In genomic region chr7:143391462-143392404, GRCh38 we compare ENCODE assay signal across 8 cellular contexts. TPM values are rescaled to one million over a fixed set of nuclear protein-coding genes. Genes with fewer than 3 reads are reported as not detected.
A peak's percentile ranks its signal among the peaks of the same experiment; 100 is the strongest.
DNase-seq lines count a peak whose midpoint lies in the region; ATAC-seq and TF ChIP-seq lines count a peak whose summit lies in the region.

No MANE protein-coding gene starts in this region.

- no peak overlapping the region for H3K4me3 Mint-ChIP-seq in activated naive CD4-positive, alpha-beta T cell treated with anti-CD3 and anti-CD28 coated beads, Interleukin-2, amount 10 ng/mL, durations not matched to agents 7 days and 5 days

- H3K36me3 ChIP-seq in vagina, result peaks cover 0 to 32% of the 10 kb centered on the region in 2 donors

- peak overlapping the region; percentile 86 for H3K27ac ChIP-seq in vagina

- no peaks in the 10 kb centered on the region for H3K9me3 ChIP-seq in vagina

- no peaks in the 10 kb centered on the region for H3K9me3 Mint-ChIP-seq in activated naive CD4-positive, alpha-beta T cell treated with anti-CD3 and anti-CD28 coated beads, Interleukin-2, amount 10 ng/mL, durations not matched to agents 7 days and 5 days
- H3K9me3 Mint-ChIP-seq in activated naive CD4-positive, alpha-beta T cell treated with anti-CD3 and anti-CD28 coated beads, Interleukin-2, amount 50 U/mL, for 72 hours, result no peaks in the 10 kb centered on the region

- H3K4me1 Mint-ChIP-seq in activated naive CD4-positive, alpha-beta T cell treated with anti-CD3 and anti-CD28 coated beads, Interleukin-2, amount 10 ng/mL, durations not matched to agents 7 days and 5 days, result peaks cover 21% of the 10 kb centered on the region

- peaks cover 37% of the 10 kb centered on the region for H3K4me1 ChIP-seq in vagina

- TF ChIP-seq CTCF in vagina (IDR thresholded peaks at IDR 0.05), result no peak

- TF ChIP-seq POLR2A in vagina (IDR thresholded peaks at IDR 0.05), result no peak

- peak overlapping the region; percentile 3 to 14 for H3K4me3 ChIP-seq in vagina

- H3K27me3 ChIP-seq in vagina, result no peaks in the 10 kb centered on the region

- peaks cover 42% of the 10 kb centered on the region for H3K36me3 Mint-ChIP-seq in activated naive CD4-positive, alpha-beta T cell treated with anti-CD3 and anti-CD28 coated beads, Interleukin-2, amount 10 ng/mL, durations not matched to agents 7 days and 5 days
- peaks cover 0 to 5% of the 10 kb centered on the region in 2 donors for H3K36me3 Mint-ChIP-seq in activated naive CD4-positive, alpha-beta T cell treated with anti-CD3 and anti-CD28 coated beads, Interleukin-2, amount 50 U/mL, for 72 hours

- peak overlapping the region; percentile 24 for H3K27ac Mint-ChIP-seq in activated naive CD4-positive, alpha-beta T cell treated with anti-CD3 and anti-CD28 coated beads, Interleukin-2, amount 10 ng/mL, durations not matched to agents 7 days and 5 days
- H3K27ac Mint-ChIP-seq in activated naive CD4-positive, alpha-beta T cell treated with anti-CD3 and anti-CD28 coated beads, Interleukin-2, amount 50 U/mL, for 72 hours, result no peak overlapping the region

- intact Hi-C loops in vagina (cut with DNase I), result loop anchor here (1.0 kb wide), 1 partner anchor 8 kb away; no protein-coding TSS in a partner anchor

- DNase-seq in activated naive CD4-positive, alpha-beta T cell treated with anti-CD3 and anti-CD28 coated beads, Interleukin-2, amount 10 ng/mL, durations not matched to agents 7 days and 5 days, result no peak
- no peak for DNase-seq in activated naive CD4-positive, alpha-beta T cell treated with anti-CD3 and anti-CD28 coated beads, Interleukin-2, amount 50 U/mL, for 72 hours (ENCODE audit: low spot score in 2 of 2)
- peak; percentile 60 for DNase-seq in fibroblast of gingiva (ENCODE audit: low read depth)
- DNase-seq in myocyte (ENCODE audit: low read depth), result peak; percentile 69
- DNase-seq in vagina (ENCODE audit: extremely low spot score in 2 of 2), result no peak
- no peak for DNase-seq in GM19240 (ENCODE audit: insufficient read length, low spot score)
- DNase-seq in T1000 (lab: John Stamatoyannopoulos, UW), result no peak

- H3K27me3 Mint-ChIP-seq in activated naive CD4-positive, alpha-beta T cell treated with anti-CD3 and anti-CD28 coated beads, Interleukin-2, amount 10 ng/mL, durations not matched to agents 7 days and 5 days, result no peaks in the 10 kb centered on the region

- ATAC-seq in activated naive CD4-positive, alpha-beta T cell treated with anti-CD3 and anti-CD28 coated beads, Interleukin-2, amount 50 U/mL, for 72 hours, result no peak
- no peak for ATAC-seq in HG03196 (IDR thresholded peaks at IDR 0.05; ENCODE audit: unreplicated experiment)

- CTCF ChIA-PET in activated naive CD4-positive, alpha-beta T cell treated with anti-CD3 and anti-CD28 coated beads, Interleukin-2, amount 10 ng/mL, durations not matched to agents 7 days and 5 days (lab: Charles Lee), result interaction anchor here (1.0 to 2.1 kb wide), 5 partner anchors 11 to 151 kb away, joined by 3 to 6 read pairs (median 3); no protein-coding TSS in a partner anchor

RNA-seq across cellular contexts. Expression of gene ZYX, which starts 10.6 kb away (rescaled TPM):
- 100 to 1,000 TPM in 1 of 2 donors, 10 to 100 TPM in 1; 75.9 to 146 TPM for total RNA-seq in activated naive CD4-positive, alpha-beta T cell treated with anti-CD3 and anti-CD28 coated beads, Interleukin-2, amount 50 U/mL, for 72 hours
- total RNA-seq in myocyte (80.1 and 82.6 TPM in 2 replicates), vagina (86.2 TPM)
- 322 TPM for polyA plus RNA-seq in myocyte (2012)

RNA-seq across cellular contexts. Expression of gene EPHA1, which starts 16.9 kb away (rescaled TPM):
- total RNA-seq in activated naive CD4-positive, alpha-beta T cell treated with anti-CD3 and anti-CD28 coated beads, Interleukin-2, amount 50 U/mL, for 72 hours, result 1 to 10 TPM; 1.8 to 2.4 TPM
- not detected in 2 replicates for total RNA-seq in myocyte
- 3.3 TPM for polyA plus RNA-seq in myocyte (2012)
- total RNA-seq in vagina, result 51.3 TPM

RNA-seq across cellular contexts. Expression of gene FAM131B, which starts 29.2 kb away (rescaled TPM):
- 1 to 10 TPM in 1 of 2 donors, under 1 TPM in 1; 0.77 to 2.1 TPM for total RNA-seq in activated naive CD4-positive, alpha-beta T cell treated with anti-CD3 and anti-CD28 coated beads, Interleukin-2, amount 50 U/mL, for 72 hours
- total RNA-seq in myocyte (1.1 and 1.5 TPM in 2 replicates), vagina (1.5 TPM)
- polyA plus RNA-seq in myocyte (2012), result 2.0 TPM

RNA-seq across cellular contexts. Expression of gene TAS2R60, which starts 51.5 kb away (rescaled TPM):
- not detected for total RNA-seq in activated naive CD4-positive, alpha-beta T cell treated with anti-CD3 and anti-CD28 coated beads, Interleukin-2, amount 50 U/mL, for 72 hours
- total RNA-seq in myocyte, result not detected in 2 replicates
- polyA plus RNA-seq in myocyte (2012), result not detected
- not detected for total RNA-seq in vagina

Comparison
In these comparisons a context has a peak if more than half of its experiments do, and no peak if none do; other contexts are left out.
1. DNase-seq: peak in fibroblast of gingiva (single experiment) and myocyte (single experiment); none in activated naive CD4-positive, alpha-beta T cell treated with anti-CD3 and anti-CD28 coated beads, Interleukin-2, amount 10 ng/mL, durations not matched to agents 7 days and 5 days (single experiment), activated naive CD4-positive, alpha-beta T cell treated with anti-CD3 and anti-CD28 coated beads, Interleukin-2, amount 50 U/mL, for 72 hours (0 of 2), vagina (0 of 2), GM19240 (single experiment) and T1000 (single experiment).
2. RNA of gene EPHA1, which starts 16.9 kb away (total RNA-seq): 51.3 TPM in vagina (single experiment); 1.8 to 2.4 TPM in activated naive CD4-positive, alpha-beta T cell treated with anti-CD3 and anti-CD28 coated beads, Interleukin-2, amount 50 U/mL, for 72 hours and not detected in myocyte; every median in the first group is over 10 times any median in the second.